In the genomic region with DNA sequence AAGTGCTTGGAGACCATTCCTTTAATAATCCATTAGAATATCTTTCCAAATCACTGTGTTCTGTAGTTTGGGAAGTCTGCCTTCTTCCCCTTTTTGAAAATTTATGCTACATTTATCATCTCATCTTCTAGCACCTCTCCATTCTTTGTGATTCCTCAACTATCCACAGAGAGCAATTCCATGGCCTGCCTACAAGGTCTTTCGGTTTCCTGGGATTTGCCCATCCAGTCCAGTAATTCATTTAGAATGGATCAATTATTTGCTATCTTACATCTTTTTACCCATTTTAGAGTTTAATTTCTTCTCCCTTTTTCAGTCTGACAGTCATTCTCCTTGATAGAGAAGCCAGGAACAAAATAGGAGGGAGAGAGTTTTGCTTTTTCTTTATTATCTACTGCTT, we compare ENCODE assay signal across 17 cellular contexts.
DNase-seq lines count a peak whose midpoint lies in the region; ATAC-seq, FAIRE-seq and TF ChIP-seq lines count a peak whose summit lies in the region.
"Had no signal": no experiment of that assay in that cellular context is flagged by ENCODE, and none has a peak within 500 bp of the region (broad histone marks: within the 10 kb centered on the region; RNA-seq: fewer than 3 reads in every experiment).

No MANE protein-coding gene starts in this region.

- FAIRE-seq in A549 (lab: Jason Lieb, UNC) = no peak
- FAIRE-seq: GM18507, K562 had no signal

- H3K18ac ChIP-seq in IMR-90 (ENCODE audit: low read depth, low read length) (peak overlapping the region; percentile 91; the same call in 1 of the 2 replicates), mesenchymal stem cell (ENCODE audit: low read depth in 1 of 2, low read length in 2 of 2) (no peak overlapping the region)

- H3K9me3 ChIP-seq in A549 = no peaks in the 10 kb centered on the region
- H3K9me3 ChIP-seq in IMR-90 (ENCODE audit: control insufficient read depth, insufficient read depth, low read length) = no peaks in the 10 kb centered on the region
- no peaks in the 10 kb centered on the region for H3K9me3 ChIP-seq in mammary epithelial cell (replicated peaks; ENCODE audit: insufficient read depth, low read length)
- H3K9me3 ChIP-seq in mesenchymal stem cell (ENCODE audit: control insufficient read depth, low read length) = no peaks in the 10 kb centered on the region
- no peaks in the 10 kb centered on the region for H3K9me3 ChIP-seq in neural progenitor cell (ENCODE audit: low read depth)
- H3K9me3 ChIP-seq: Caco-2, HAP-1 had no signal

- no peak overlapping the region for H3K27ac Mint-ChIP-seq in neural progenitor cell

- TF ChIP-seq EP300 in A549 (IDR thresholded peaks at IDR 0.05) = no peak

- peak overlapping the region; percentile 79 for H3K56ac ChIP-seq in IMR-90 (ENCODE audit: extremely low read depth, insufficient read depth, low read length)

- H3K9me1 ChIP-seq in IMR-90 (ENCODE audit: insufficient read depth, low read length) = 0 out of 2 replicates have a peak, but pooled peaks cover 5% of the 10 kb centered on the region

- H2BK15ac ChIP-seq in IMR-90 (ENCODE audit: low read depth, low read length) = peak overlapping the region; percentile 93; the same call in 2 of the 3 replicates
- no peak overlapping the region for H2BK15ac ChIP-seq in mesenchymal stem cell (ENCODE audit: low read depth, poor library complexity, severe bottlenecking)

- TF ChIP-seq RAD21 in A549 (conservative IDR thresholded peaks at IDR 0.05 in 1 of 2, IDR thresholded peaks at IDR 0.05 in 1 of 2) (no peak), IMR-90 (IDR thresholded peaks at IDR 0.05; ENCODE audit: low read length) (no peak)

- H2BK20ac ChIP-seq in IMR-90 (ENCODE audit: low read depth, low read length) = peak overlapping the region; percentile 94

- peaks cover 8 to 10% of the 10 kb centered on the region in 2 experiments; a peak in 2 of 4 replicates for H3K79me1 ChIP-seq in IMR-90 (ENCODE audit: low read depth in 1 of 2, low read length in 2 of 2)
- H3K79me1 ChIP-seq in mesenchymal stem cell (replicated peaks; ENCODE audit: low read length, poor library complexity, severe bottlenecking) = peaks cover 5% of the 10 kb centered on the region

- dilution Hi-C loops in IMR-90 (cut with HindIII; ENCODE audit: low sequenced_read_pairs, unreplicated experiment) (no loop called here), mammary epithelial cell (cut with HindIII; ENCODE audit: low sequenced_read_pairs) (no loop called here)

- peaks cover 19% of the 10 kb centered on the region for H3K36me3 Mint-ChIP-seq in neural progenitor cell

- H4K91ac ChIP-seq in IMR-90 (ENCODE audit: insufficient read depth, low read depth, low read length) (peak overlapping the region; percentile 92), mesenchymal stem cell (ENCODE audit: low read length) (no peak overlapping the region)

- no peaks in the 10 kb centered on the region for H3K27me3 Mint-ChIP-seq in neural progenitor cell (ENCODE audit: insufficient read depth, low read depth)

- H2AK5ac ChIP-seq in IMR-90 (ENCODE audit: low read depth, low read length) (peak overlapping the region; percentile 77), mesenchymal stem cell (ENCODE audit: low read length, severe bottlenecking) (peak overlapping the region; percentile 80)

- H3K27me3 ChIP-seq in IMR-90 (ENCODE audit: control insufficient read depth, insufficient read depth, low read length) = no peaks in the 10 kb centered on the region
- no peaks in the 10 kb centered on the region for H3K27me3 ChIP-seq in mammary epithelial cell (ENCODE audit: insufficient read depth, low read length)
- no peaks in the 10 kb centered on the region for H3K27me3 ChIP-seq in mesenchymal stem cell (ENCODE audit: control insufficient read depth in 1 of 2, insufficient read depth in 1 of 2, low read length in 2 of 2)
- H3K27me3 ChIP-seq in neural progenitor cell = no peaks in the 10 kb centered on the region

- peak overlapping the region; percentile 95 for H2BK120ac ChIP-seq in IMR-90 (ENCODE audit: low read depth, low read length)
- no peak overlapping the region for H2BK120ac ChIP-seq in mesenchymal stem cell (ENCODE audit: low read depth, low read length)

- no peak overlapping the region for H2AK9ac ChIP-seq in IMR-90 (replicated peaks; ENCODE audit: low read depth, low read length, poor library complexity)

- H3F3A ChIP-seq in neural progenitor cell (ENCODE audit: low read depth) = no peaks in the 10 kb centered on the region

- H3K36me3 ChIP-seq in IMR-90 (ENCODE audit: control insufficient read depth, insufficient read depth, low read length) (peaks cover 3% of the 10 kb centered on the region; the same call in 1 of the 2 replicates), mammary epithelial cell (ENCODE audit: insufficient read depth, low read length) (no peaks in the 10 kb centered on the region), mesenchymal stem cell (ENCODE audit: control insufficient read depth in 1 of 2, insufficient read depth in 2 of 2, low read depth in 1 of 2, low read length in 2 of 2) (peaks cover 0 to 13% of the 10 kb centered on the region in 2 experiments), neural progenitor cell (no peaks in the 10 kb centered on the region)
- H3K36me3 ChIP-seq: HAP-1 had no signal

- WGBS in A549 (ENCODE audit: missing lambda C conversion rate) = 88% methylated on average over 1 of the region's 1 CpG
- no CpG with 5 or more reads among the region's 1 CpG for WGBS in IMR-90 (ENCODE audit: extremely low coverage in 2 of 2, insufficient read length in 1 of 2), 2 experiments
- 82% methylated on average over 1 of the region's 1 CpG for WGBS in mammary epithelial cell (ENCODE audit: low coverage, missing lambda C conversion rate)
- WGBS in mesenchymal stem cell = 100% methylated on average over 1 of the region's 1 CpG

- ATAC-seq in A549 (peak in 1 of 2 experiments; percentile 12; a peak in 1 of 6 replicates), IMR-90 (ENCODE audit: low read depth) (no peak), HG03460 (IDR thresholded peaks at IDR 0.05; ENCODE audit: unreplicated experiment) (no peak)
- ATAC-seq: K562, Right ventricle myocardium inferior had no signal

- H3K79me2 ChIP-seq in mammary epithelial cell (ENCODE audit: insufficient read depth, low read length) (no peaks in the 10 kb centered on the region), neural progenitor cell (ENCODE audit: low read depth) (no peaks in the 10 kb centered on the region)

- no peak overlapping the region for H2BK12ac ChIP-seq in mesenchymal stem cell (ENCODE audit: low read length in 2 of 2)

- in situ Hi-C loops in IMR-90 (cut with MboI; ENCODE audit: low sequenced_read_pairs) (no loop called here), mammary epithelial cell (cut with MboI; ENCODE audit: low sequenced_read_pairs in 2 of 2) (no loop called here)

- POLR2A ChIA-PET in A549 (lab: Yijun Ruan, JAX) = no interaction called here
- POLR2A ChIA-PET in IMR-90 (lab: Charles Lee; ENCODE audit: unreplicated experiment) = no interaction called here

- peak overlapping the region; percentile 58; the same call in 1 of the 2 replicates for H3K23ac ChIP-seq in IMR-90 (ENCODE audit: low read depth, low read length)
- H3K23ac ChIP-seq in mesenchymal stem cell (ENCODE audit: low read length in 2 of 2) = no peak overlapping the region

- no peaks in the 10 kb centered on the region for H4K20me1 ChIP-seq in IMR-90 (ENCODE audit: insufficient read depth, low read length)
- H4K20me1 ChIP-seq in mammary epithelial cell (ENCODE audit: insufficient read depth, low read length) = no peaks in the 10 kb centered on the region
- H4K20me1 ChIP-seq in neural progenitor cell (ENCODE audit: low read depth) = no peaks in the 10 kb centered on the region

- peak overlapping the region; percentile 12; the same call in 1 of the 3 replicates for H3K4me3 ChIP-seq in A549
- no peak overlapping the region for H3K4me3 ChIP-seq in IMR-90 (ENCODE audit: insufficient read depth, low read depth, low read length)
- H3K4me3 ChIP-seq in mammary epithelial cell (replicated peaks in 1 of 3; ENCODE audit: insufficient read depth in 1 of 3, low read depth in 2 of 3, low read length in 3 of 3) = peak overlapping the region in 2 of 3 experiments; percentile 1 to 23
- H3K4me3 ChIP-seq in mesenchymal stem cell (ENCODE audit: insufficient read depth in 1 of 2, low read depth in 1 of 2, low read length in 2 of 2) = no peak overlapping the region
- no peak overlapping the region for H3K4me3 ChIP-seq in neural progenitor cell
- H3K4me3 ChIP-seq: HAP-1, K562 had no signal

- H2BK5ac ChIP-seq in IMR-90 (ENCODE audit: low read depth, low read length, poor library complexity, severe bottlenecking) (peak overlapping the region; percentile 97), mesenchymal stem cell (ENCODE audit: low read depth, low read length, poor library complexity, severe bottlenecking) (no peak overlapping the region)

- H3K27ac ChIP-seq in A549 (peak overlapping the region; percentile 72 to 85), IMR-90 (ENCODE audit: insufficient read depth, low read length) (peak overlapping the region; percentile 45; the same call in 1 of the 2 replicates), mammary epithelial cell (ENCODE audit: insufficient read depth, low read depth, low read length) (peak overlapping the region; percentile 99), mesenchymal stem cell (ENCODE audit: low read length, poor library complexity, severe bottlenecking) (peak overlapping the region; percentile 93), neural progenitor cell (no peak overlapping the region)
- H3K27ac ChIP-seq: HL-60 had no signal

- H3K4me3 Mint-ChIP-seq in neural progenitor cell = no peak overlapping the region

- H3K4ac ChIP-seq in IMR-90 (ENCODE audit: low read depth, low read length) (peak overlapping the region; percentile 93), mesenchymal stem cell (ENCODE audit: low read depth in 1 of 2, low read length in 2 of 2) (no peak overlapping the region)

- intact Hi-C loops in IMR-90 (cut with micrococcal nuclease) (no loop called here), mammary epithelial cell (cut with micrococcal nuclease) (no loop called here)

- peak overlapping the region; percentile 91 for H3K14ac ChIP-seq in IMR-90 (replicated peaks; ENCODE audit: low read depth, low read length)
- H3K14ac ChIP-seq in mesenchymal stem cell (ENCODE audit: low read length in 2 of 2) = no peak overlapping the region

- no peak for TF ChIP-seq POLR2A in A549 (IDR thresholded peaks at IDR 0.05; ENCODE audit: low read length)
- TF ChIP-seq POLR2A in IMR-90 (IDR thresholded peaks at IDR 0.05; ENCODE audit: low read depth, low read length) = no peak

- no peak for TF ChIP-seq CTCF in A549 (IDR thresholded peaks at IDR 0.05)
- TF ChIP-seq CTCF in IMR-90 (conservative IDR thresholded peaks at IDR 0.05; ENCODE audit: low read depth, low read length) = no peak
- TF ChIP-seq CTCF in mammary epithelial cell (conservative IDR thresholded peaks at IDR 0.05 in 1 of 2, IDR thresholded peaks at IDR 0.05 in 1 of 2; ENCODE audit: extremely low read depth in 1 of 2, insufficient read depth in 1 of 2, low read depth in 1 of 2, low read length in 2 of 2) = no peak
- no peak for TF ChIP-seq CTCF in neural progenitor cell (IDR thresholded peaks at IDR 0.05)

- H3K9ac ChIP-seq in IMR-90 (ENCODE audit: low read depth, low read length) = no peak overlapping the region; the same call in 1 of the 2 replicates
- H3K9ac ChIP-seq in mammary epithelial cell (ENCODE audit: insufficient read depth, low read length) = peak overlapping the region; percentile 75
- H3K9ac ChIP-seq in mesenchymal stem cell (ENCODE audit: low read length) = peak overlapping the region; percentile 89
- no peak overlapping the region for H3K9ac ChIP-seq in neural progenitor cell

- H3K4me1 ChIP-seq in A549 = peaks cover 53% of the 10 kb centered on the region
- peaks cover 12% of the 10 kb centered on the region for H3K4me1 ChIP-seq in IMR-90 (ENCODE audit: control insufficient read depth, insufficient read depth, low read length)
- H3K4me1 ChIP-seq in mammary epithelial cell (ENCODE audit: insufficient read depth, low read length) = peaks cover 23% of the 10 kb centered on the region
- H3K4me1 ChIP-seq in mesenchymal stem cell (ENCODE audit: control insufficient read depth, insufficient read depth, low read depth, low read length) = peaks cover 5% of the 10 kb centered on the region
- H3K4me1 ChIP-seq in neural progenitor cell = no peaks in the 10 kb centered on the region
- H3K4me1 ChIP-seq: Caco-2, HAP-1 had no signal

- H3K9me3 Mint-ChIP-seq in neural progenitor cell = no peaks in the 10 kb centered on the region

- H2AFZ ChIP-seq in IMR-90 (replicated peaks; ENCODE audit: low read length, poor library complexity) (no peak overlapping the region), mammary epithelial cell (ENCODE audit: low read depth, low read length) (peak overlapping the region; percentile 61), mesenchymal stem cell (ENCODE audit: low read depth, low read length) (no peak overlapping the region), neural progenitor cell (replicated peaks) (no peak overlapping the region)

- BruUV-seq in IMR-90 (replicated peaks; lab: Mats Ljungman, UMichigan) (no TSS peak), mammary epithelial cell (replicated peaks; lab: Mats Ljungman, UMichigan) (TSS peak; percentile 57)

- H3K4me2 ChIP-seq in A549 = peak overlapping the region; percentile 78
- peak overlapping the region; percentile 91; the same call in 1 of the 2 replicates for H3K4me2 ChIP-seq in IMR-90 (ENCODE audit: low read depth, low read length)
- peak overlapping the region; percentile 83 for H3K4me2 ChIP-seq in mammary epithelial cell (ENCODE audit: insufficient read depth, low read depth, low read length)
- H3K4me2 ChIP-seq in mesenchymal stem cell (ENCODE audit: low read length, poor library complexity, severe bottlenecking) = no peak overlapping the region
- no peak overlapping the region for H3K4me2 ChIP-seq in neural progenitor cell

- H3K4me1 Mint-ChIP-seq in neural progenitor cell = no peaks in the 10 kb centered on the region

- CTCF ChIA-PET in A549 (lab: Yijun Ruan, JAX) (interaction anchor here (0.8 to 1.1 kb wide), 2 partner anchors 9 to 20 kb away, joined by 3 read pairs; no protein-coding TSS in a partner anchor), IMR-90 (lab: Yijun Ruan, JAX) (interaction anchor here (0.6 kb wide), 1 partner anchor 11 kb away, joined by 3 read pairs; no protein-coding TSS in a partner anchor), mammary epithelial cell (lab: Charles Lee; ENCODE audit: low non-redundant PET) (no interaction called here)

- DNase-seq in A549 (ENCODE audit: low read depth in 1 of 2, low spot score in 1 of 2) = no peak
- DNase-seq in IMR-90 = no peak
- no peak for DNase-seq in mammary epithelial cell
- no peak for DNase-seq in mesenchymal stem cell
- DNase-seq in AG08396 (ENCODE audit: low spot score) = no peak
- no peak for DNase-seq in neural progenitor cell (ENCODE audit: low spot score)
- DNase-seq in SW 1271 (lab: John Stamatoyannopoulos, UW) = no peak
- DNase-seq: 8988T, AML-193, Caco-2, NCI-H1092 had no signal

- H4K5ac ChIP-seq in IMR-90 (ENCODE audit: low read depth, low read length) = peak overlapping the region; percentile 79; the same call in 1 of the 2 replicates

- H4K8ac ChIP-seq in IMR-90 (ENCODE audit: low read depth in 2 of 2, low read length in 2 of 2) (peak overlapping the region; percentile 45 to 81; a peak in 3 of 4 replicates), mesenchymal stem cell (ENCODE audit: low read length) (no peak overlapping the region)

Comparison
In these comparisons a context has a peak if more than half of its experiments do, and no peak if none do; other contexts are left out.
1. H3K4me2 ChIP-seq: peak in A549 (single experiment), IMR-90 (single experiment) and mammary epithelial cell (single experiment); none in mesenchymal stem cell (single experiment) and neural progenitor cell (single experiment).
2. H3K4me3 ChIP-seq: peak in A549 (single experiment) and mammary epithelial cell (2 of 3); none in IMR-90 (single experiment), mesenchymal stem cell (0 of 2) and neural progenitor cell (single experiment).
3. H3K9ac ChIP-seq: peak in mammary epithelial cell (single experiment) and mesenchymal stem cell (single experiment); none in IMR-90 (single experiment) and neural progenitor cell (single experiment).